10 cellular contexts compared by ENCODE assay signal in the genomic region with DNA sequence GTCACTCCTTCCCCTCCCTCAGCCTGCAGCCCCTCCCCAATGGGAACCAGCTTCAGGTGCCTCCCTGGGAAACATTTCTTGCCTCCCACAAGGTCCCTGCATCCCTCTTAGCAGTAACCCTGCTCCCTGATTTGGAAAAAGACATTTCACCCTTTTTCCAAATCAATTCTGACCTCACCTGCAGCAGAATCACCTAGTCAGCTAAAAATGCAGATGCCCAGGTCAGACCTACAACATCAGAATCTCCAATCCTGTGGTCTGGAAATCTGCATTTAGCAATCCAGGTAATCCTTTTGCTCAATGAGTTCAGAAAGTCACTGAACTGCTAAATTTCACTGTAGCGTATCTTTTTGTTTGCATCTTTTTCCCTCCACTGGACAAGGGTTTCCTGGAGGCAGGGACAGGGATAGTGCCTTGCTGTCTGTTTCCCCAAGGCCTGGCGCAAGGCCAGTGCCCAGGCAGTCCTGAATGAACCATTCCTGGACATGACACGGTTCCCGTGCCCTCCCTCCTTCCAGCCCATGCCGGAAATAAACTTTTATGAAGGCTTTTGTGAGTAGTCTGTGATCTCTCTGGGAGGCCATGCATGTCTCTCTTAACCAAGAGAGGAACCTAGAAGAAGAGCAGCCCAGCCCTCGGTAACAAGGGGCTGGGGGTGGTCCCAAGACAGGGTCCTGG. TPM values are rescaled to one million over a fixed set of nuclear protein-coding genes. Genes with fewer than 3 reads are reported as not detected.
DNase-seq lines count a peak whose midpoint lies in the region; ATAC-seq and TF ChIP-seq lines count a peak whose summit lies in the region.
"Had no signal": no experiment of that assay in that cellular context is flagged by ENCODE, and none has a peak within 500 bp of the region (broad histone marks: within the 10 kb centered on the region; RNA-seq: fewer than 3 reads in every experiment).

No MANE protein-coding gene starts in this region.

- peak overlapping the region in 1 of 3 donors; percentile 53 for H3K27ac ChIP-seq in thyroid gland
- H3K27ac ChIP-seq: 22Rv1 had no signal

- H3K36me3 Mint-ChIP-seq in stimulated activated memory B cell treated with anti-CD40 and anti-IgM and Interleukin-4, amounts not matched to agents 10 μg/mL and 1 μg/mL and 100 μg/mL, for 72 hours: no peaks in the 10 kb centered on the region

- no peak for ATAC-seq in stimulated activated memory B cell treated with anti-CD40 and anti-IgM and Interleukin-4, amounts not matched to agents 10 μg/mL and 1 μg/mL and 100 μg/mL, for 72 hours
- ATAC-seq: activated T-cell treated with anti-CD3 and anti-CD28 coated beads, Interleukin-2, amount 50 U/mL, for 72 hours had no signal

- H3K4me3 ChIP-seq in astrocyte of the spinal cord (ENCODE audit: low read depth, low read length) (no peak overlapping the region), kidney epithelial cell (ENCODE audit: low read depth, low read length) (no peak overlapping the region), thyroid gland (replicated peaks in 1 of 3) (no peak overlapping the region)

- peaks cover 48% of the 10 kb centered on the region for H3K27me3 Mint-ChIP-seq in stimulated activated memory B cell treated with anti-CD40 and anti-IgM and Interleukin-4, amounts not matched to agents 10 μg/mL and 1 μg/mL and 100 μg/mL, for 72 hours

- TF ChIP-seq POLR2A in thyroid gland (IDR thresholded peaks at IDR 0.05): no peak

- no peaks in the 10 kb centered on the region for H3K9me3 Mint-ChIP-seq in stimulated activated memory B cell treated with anti-CD40 and anti-IgM and Interleukin-4, amounts not matched to agents 10 μg/mL and 1 μg/mL and 100 μg/mL, for 72 hours

- intact Hi-C loops in thyroid gland (cut with DNase I): no loop called here

- peaks cover 5% of the 10 kb centered on the region for H3K4me1 Mint-ChIP-seq in stimulated activated memory B cell treated with anti-CD40 and anti-IgM and Interleukin-4, amounts not matched to agents 10 μg/mL and 1 μg/mL and 100 μg/mL, for 72 hours

- in situ Hi-C loops in astrocyte of the spinal cord (cut with HindIII; ENCODE audit: low sequenced_read_pairs): no loop called here

- H3K4me1 ChIP-seq in thyroid gland: peaks cover 14 to 19% of the 10 kb centered on the region in 2 donors

- 14% methylated on average over 6 of the region's 6 CpGs for WGBS in thyroid gland, 2 donors

- H3K36me3 ChIP-seq in kidney epithelial cell (ENCODE audit: control insufficient read depth, insufficient read depth, low read length) (no peaks in the 10 kb centered on the region), thyroid gland (no peaks in the 10 kb centered on the region)

- H3K27me3 ChIP-seq in kidney epithelial cell (ENCODE audit: control insufficient read depth, insufficient read depth, low read length) (no peaks in the 10 kb centered on the region), thyroid gland (no peaks in the 10 kb centered on the region)

- DNase-seq in DMS 273 (lab: John Stamatoyannopoulos, UW; ENCODE audit: unreplicated experiment): peak; percentile 35
- DNase-seq in DMS 273 treated with DMSO at 0.1 percent for 48 hours (lab: John Stamatoyannopoulos, UW): no peak
- DNase-seq in astrocyte of the spinal cord (ENCODE audit: low read depth, low spot score): peak; percentile 57
- peak; percentile 68 for DNase-seq in kidney epithelial cell (ENCODE audit: low read depth)
- DNase-seq in thyroid gland: peak; percentile 91
- no peak for DNase-seq in NCI-H187 treated with DMSO at 0.1 percent for 48 hours (lab: John Stamatoyannopoulos, UW)
- DNase-seq in HUDEP-2 (lab: John Stamatoyannopoulos, UW; ENCODE audit: unreplicated experiment in 76 of 76): no peak
- DNase-seq: activated T-cell treated with anti-CD3 and anti-CD28 coated beads, Interleukin-2, amount 50 U/mL, for 72 hours had no signal

- H3K4me3 Mint-ChIP-seq in stimulated activated memory B cell treated with anti-CD40 and anti-IgM and Interleukin-4, amounts not matched to agents 10 μg/mL and 1 μg/mL and 100 μg/mL, for 72 hours: no peak overlapping the region
- H3K4me3 Mint-ChIP-seq: activated T-cell treated with anti-CD3 and anti-CD28 coated beads, Interleukin-2, amount 50 U/mL, for 72 hours had no signal

- no peak overlapping the region for H3K27ac Mint-ChIP-seq in stimulated activated memory B cell treated with anti-CD40 and anti-IgM and Interleukin-4, amounts not matched to agents 10 μg/mL and 1 μg/mL and 100 μg/mL, for 72 hours
- H3K27ac Mint-ChIP-seq: activated T-cell treated with anti-CD3 and anti-CD28 coated beads, Interleukin-2, amount 50 U/mL, for 72 hours had no signal

- no peaks in the 10 kb centered on the region for H3K9me3 ChIP-seq in thyroid gland

- TF ChIP-seq CTCF in astrocyte of the spinal cord (IDR thresholded peaks at IDR 0.05; ENCODE audit: low read depth, low read length) (no peak), kidney epithelial cell (IDR thresholded peaks at IDR 0.05; ENCODE audit: insufficient read depth, low read length, poor library complexity, severe bottlenecking) (no peak), thyroid gland (IDR thresholded peaks at IDR 0.05) (no peak)

RNA-seq across cellular contexts. Expression of a gene that starts 44.0 kb away (rescaled TPM):
- total RNA-seq in kidney epithelial cell (0.41 and 1.7 TPM in 2 replicates), thyroid gland (1 to 10 TPM in 1 of 4 donors, under 1 TPM in 3; 0.22 to 2.4 (median 0.41) TPM)
- total RNA-seq: activated T-cell treated with anti-CD3 and anti-CD28 coated beads, Interleukin-2, amount 50 U/mL, for 72 hours had no signal

Comparison
In these comparisons a context has a peak if more than half of its experiments do, and no peak if none do; other contexts are left out.
1. DNase-seq: peak in DMS 273 (single experiment), astrocyte of the spinal cord (single experiment), kidney epithelial cell (single experiment) and thyroid gland (2 of 2); none in DMS 273 treated with DMSO at 0.1 percent for 48 hours (single experiment), NCI-H187 treated with DMSO at 0.1 percent for 48 hours (single experiment) and HUDEP-2 (0 of 76).